ENCODE assay signal across 26 cellular contexts in the genomic region with DNA sequence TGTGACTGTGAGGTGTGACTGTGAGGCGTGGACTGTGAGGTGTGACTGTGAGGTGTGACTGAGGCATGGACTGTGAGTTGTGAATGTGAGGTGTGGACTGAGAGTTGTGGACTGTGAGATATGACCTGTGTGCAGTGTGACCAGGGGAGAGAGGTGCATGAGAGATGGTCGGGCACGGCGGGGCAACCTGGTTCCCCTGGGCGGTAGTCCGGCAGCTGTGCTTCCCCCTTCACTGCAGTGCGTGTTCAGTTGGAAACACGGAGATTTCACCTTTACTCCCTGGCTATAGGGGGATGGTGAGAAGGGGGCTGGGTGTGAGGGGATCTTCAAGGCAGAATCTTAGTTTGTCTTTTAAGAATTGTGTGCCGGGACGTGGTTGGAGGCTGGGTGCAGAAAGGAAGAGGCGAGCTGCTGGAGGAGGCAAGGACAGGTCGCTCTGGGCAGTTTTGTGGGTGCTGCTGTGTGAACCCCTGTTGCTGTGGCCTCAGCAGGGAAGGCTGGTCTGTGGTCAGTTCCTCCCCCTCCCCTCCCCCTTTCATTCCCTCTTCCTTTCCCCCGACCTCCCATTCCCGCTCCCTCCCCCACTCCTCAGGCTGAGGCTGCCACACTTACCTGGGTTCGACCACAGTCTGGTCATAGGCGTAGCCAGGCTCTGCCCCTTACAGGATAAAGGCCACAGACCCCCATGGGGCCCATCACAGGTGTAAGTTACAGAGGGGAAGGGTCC. TPM values are rescaled to one million over a fixed set of nuclear protein-coding genes. Genes with fewer than 3 reads are reported as not detected.
A peak's percentile ranks its signal among the peaks of the same experiment; 100 is the strongest.
DNase-seq lines count a peak whose midpoint lies in the region; ATAC-seq, FAIRE-seq and TF ChIP-seq lines count a peak whose summit lies in the region.
"Had no signal": no experiment of that assay in that cellular context is flagged by ENCODE, and none has a peak within 500 bp of the region (broad histone marks: within the 10 kb centered on the region; RNA-seq: fewer than 3 reads in every experiment).

No MANE protein-coding gene starts in this region.

- TF ChIP-seq CTCF in RWPE1 (conservative IDR thresholded peaks at IDR 0.05; ENCODE audit: low read depth) = no peak
- TF ChIP-seq CTCF in K562 (IDR thresholded peaks at IDR 0.05 in 2 of 3, conservative IDR thresholded peaks at IDR 0.05 in 1 of 3; ENCODE audit: insufficient read depth in 2 of 3, low read depth in 1 of 3, low read length in 3 of 3) = no peak
- no peak for TF ChIP-seq CTCF in HepG2 (CRISPR knock-in tag; IDR thresholded peaks at IDR 0.05)

- H3K9me3 ChIP-seq in K562 (replicated peaks; ENCODE audit: control insufficient read depth, insufficient read depth, low read depth, low read length) (peaks cover 24% of the 10 kb centered on the region), HepG2 (ENCODE audit: low read length) (no peaks in the 10 kb centered on the region)
- H3K9me3 ChIP-seq: HAP-1, SJSA1 had no signal

- TF ChIP-seq RAD21 in K562 (CRISPR knock-in tag; conservative IDR thresholded peaks at IDR 0.05 in 1 of 2, IDR thresholded peaks at IDR 0.05 in 1 of 2) = no peak
- TF ChIP-seq RAD21 in HepG2 (CRISPR knock-in tag; IDR thresholded peaks at IDR 0.05) = no peak

- no peak for ATAC-seq in K562
- ATAC-seq in HepG2 = no peak
- ATAC-seq in sciatic nerve = no peak
- no peak for ATAC-seq in HG02610 (IDR thresholded peaks at IDR 0.05; ENCODE audit: unreplicated experiment)
- ATAC-seq: GM12878, GM23338 had no signal

- H3K36me3 ChIP-seq in K562 (ENCODE audit: control insufficient read depth, insufficient read depth, low read length) = peaks cover 78% of the 10 kb centered on the region
- H3K36me3 ChIP-seq in HepG2 (replicated peaks in 1 of 2; ENCODE audit: control insufficient read depth in 1 of 2, insufficient read depth in 2 of 2, low read length in 2 of 2) = peaks cover 12 to 39% of the 10 kb centered on the region in 2 experiments; a peak in 4 of 5 replicates

- WGBS in K562 (ENCODE audit: insufficient coverage, low coverage, missing lambda C conversion rate) = 98% methylated on average over 13 of the region's 16 CpGs
- WGBS in HepG2 (ENCODE audit: low lambda C conversion rate) = 95% methylated on average over 16 of the region's 16 CpGs

- TF ChIP-seq EP300 in K562 (IDR thresholded peaks at IDR 0.05; ENCODE audit: low read length) (no peak), HepG2 (IDR thresholded peaks at IDR 0.05; ENCODE audit: low read depth in 2 of 2, low read length in 2 of 2) (no peak), HepG2 (CRISPR knock-in tag; IDR thresholded peaks at IDR 0.05; ENCODE audit: borderline replicate concordance) (no peak)

- BruUV-seq in K562 (replicated peaks; lab: Mats Ljungman, UMichigan) (no TSS peak), HepG2 (replicated peaks; lab: Mats Ljungman, UMichigan) (no TSS peak)

- TF ChIP-seq POLR2A in K562 (conservative IDR thresholded peaks at IDR 0.05) = no peak
- TF ChIP-seq POLR2A in HepG2 (IDR thresholded peaks at IDR 0.05; ENCODE audit: insufficient read depth in 1 of 2, low read depth in 2 of 2, low read length in 2 of 2) = no peak

- H4K20me1 ChIP-seq in K562 (replicated peaks; ENCODE audit: control insufficient read depth, insufficient read depth, low read length) = no peaks in the 10 kb centered on the region
- H4K20me1 ChIP-seq in HepG2 (ENCODE audit: insufficient read depth, low read length) = no peaks in the 10 kb centered on the region

- intact Hi-C loops in K562 (cut with micrococcal nuclease) = no loop called here
- intact Hi-C loops in HepG2 (cut with micrococcal nuclease; ENCODE audit: unreplicated experiment) = no loop called here
- intact Hi-C loops in sciatic nerve (cut with DNase I) = no loop called here

- no peak overlapping the region for H3K9ac ChIP-seq in K562 (ENCODE audit: insufficient read depth in 1 of 2, low read depth in 2 of 2, low read length in 2 of 2)
- H3K9ac ChIP-seq in HepG2 (ENCODE audit: insufficient read depth, low read depth, low read length) = no peak overlapping the region

- H3K4me3 ChIP-seq in K562 = no peak overlapping the region
- H3K4me3 ChIP-seq in HepG2 (replicated peaks in 1 of 3; ENCODE audit: insufficient read depth in 1 of 3, low read depth in 2 of 3, low read length in 3 of 3) = no peak overlapping the region
- H3K4me3 ChIP-seq: A549, GM12878, GM23338, HAP-1, PC-9, SJSA1 had no signal

- DNase-seq in RWPE1 (ENCODE audit: low spot score) = no peak
- no peak for DNase-seq in K562 (ENCODE audit: extremely low read depth in 1 of 4, low spot score in 3 of 4)
- no peak for DNase-seq in HepG2 (ENCODE audit: low spot score)
- peak; percentile 41 for DNase-seq in sciatic nerve (ENCODE audit: low spot score)
- DNase-seq in G401 (ENCODE audit: low spot score) = no peak
- no peak for DNase-seq in activated naive CD4-positive, alpha-beta T cell (lab: John Stamatoyannopoulos, UW)
- DNase-seq: C1 segment of cervical spinal cord; CD4-positive, alpha-beta memory T cell; COR-L47; GDM1; HFFc6; NCI-H1048; NCI-H1436; NCI-H187 treated with DMSO at 0.1 percent for 48 hours; NCI-H2171 treated with DMSO at 0.1 percent for 48 hours; NCI-H524; NCI-H774; PC-9; Right ventricle myocardium superior had no signal

- H3K4me1 ChIP-seq in K562 (replicated peaks in 1 of 2; ENCODE audit: control insufficient read depth in 2 of 2, insufficient read depth in 2 of 2, low read length in 2 of 2) = peaks cover 0 to 4% of the 10 kb centered on the region in 2 experiments; a peak in 1 of 5 replicates
- H3K4me1 ChIP-seq in HepG2 (ENCODE audit: insufficient read depth, low read length) = 0 out of 2 replicates have a peak, but pooled peaks cover 4% of the 10 kb centered on the region
- H3K4me1 ChIP-seq: A549, HAP-1, SJSA1 had no signal

- peak overlapping the region; percentile 8 for H3K27ac ChIP-seq in RWPE1
- H3K27ac ChIP-seq in K562 (ENCODE audit: extremely low read depth, low read depth, low read length) = no peak overlapping the region
- H3K27ac ChIP-seq in HepG2 (ENCODE audit: extremely low read length, insufficient read depth, low read length) = no peak overlapping the region
- H3K27ac ChIP-seq: A549, PC-9, SJSA1 had no signal

- no peak overlapping the region for H2AFZ ChIP-seq in K562 (ENCODE audit: low read depth, low read length)
- no peak overlapping the region for H2AFZ ChIP-seq in HepG2 (ENCODE audit: low read length)
- H2AFZ ChIP-seq: GM23338, PC-9 had no signal

- CTCF ChIA-PET in RWPE1 (lab: Yijun Ruan, JAX) (no interaction called here), K562 (lab: Yijun Ruan, JAX; ENCODE audit: low intra/inter-chr PET ratio) (no interaction called here), HepG2 (lab: Yijun Ruan, JAX; ENCODE audit: low intra/inter-chr PET ratio, low total read pairs) (no interaction called here)

- in situ Hi-C loops in K562 (cut with MboI) = no loop called here
- in situ Hi-C loops in HepG2 (cut with HindIII; ENCODE audit: extremely low pct_ligation_motif_present, low pct_unique_long_range_greater_than_20kb) = no loop called here
- in situ Hi-C loops in G401 (cut with HindIII; ENCODE audit: low sequenced_read_pairs) = loop anchor here (25.0 kb wide), 1 partner anchor 261 kb away; no protein-coding TSS in a partner anchor

- H3K27me3 ChIP-seq in K562 (ENCODE audit: control insufficient read depth in 2 of 2, insufficient read depth in 2 of 2, low read length in 2 of 2) (no peaks in the 10 kb centered on the region), HepG2 (ENCODE audit: control insufficient read depth in 1 of 2, insufficient read depth in 2 of 2, low read length in 2 of 2) (no peaks in the 10 kb centered on the region)
- H3K27me3 ChIP-seq: SJSA1 had no signal

- no peaks in the 10 kb centered on the region for H3K9me1 ChIP-seq in K562 (ENCODE audit: control insufficient read depth, insufficient read depth, low read length)

- no peak overlapping the region for H3K4me2 ChIP-seq in K562 (ENCODE audit: insufficient read depth, low read length)
- no peak overlapping the region for H3K4me2 ChIP-seq in HepG2 (ENCODE audit: low read depth, low read length)
- H3K4me2 ChIP-seq: A549, GM23338, PC-9 had no signal

- FAIRE-seq in K562 (lab: Jason Lieb, UNC) (no peak), HepG2 (lab: Jason Lieb, UNC) (no peak)
- FAIRE-seq: A549, GM12878 had no signal

- POLR2A ChIA-PET in RWPE1 (lab: Yijun Ruan, JAX; ENCODE audit: low non-redundant PET) = no interaction called here
- POLR2A ChIA-PET in K562 (lab: Yijun Ruan, JAX) = interaction anchor here (1.6 kb wide), 1 partner anchor 11 kb away, joined by 5 read pairs; no protein-coding TSS in a partner anchor
- POLR2A ChIA-PET in HepG2 (lab: Yijun Ruan, JAX) = no interaction called here

- H3K79me2 ChIP-seq in K562 (ENCODE audit: control insufficient read depth, insufficient read depth, low read length) (peaks cover 5% of the 10 kb centered on the region; the same call in 1 of the 3 replicates), HepG2 (ENCODE audit: insufficient read depth, low read length) (no peaks in the 10 kb centered on the region)

RNA-seq across cellular contexts. Expression of gene CEP72, which starts 39.3 kb away (rescaled TPM):
- 124 and 152 TPM in 2 replicates for total RNA-seq in K562 (2011; cell fraction: chromatin; rRNA removed; ENCODE audit: low replicate concordance)
- total RNA-seq in K562 (2011; cell fraction: nucleolus; rRNA removed) = 76.5 and 81.0 TPM in 2 replicates
- total RNA-seq in K562 (2011; cell fraction: nucleoplasm; rRNA removed) = 63.1 and 68.9 TPM in 2 replicates
- total RNA-seq in K562 (2014; rRNA removed) = 17.6 and 27.4 TPM in 2 replicates
- total RNA-seq in K562 (2014; rRNA removed; fragmentation: Illumina TruSeq; extraction: Trizol) = 9.4 and 11.3 TPM in 2 replicates
- total RNA-seq in K562 (2015; rRNA removed; fragmentation: Illumina TruSeq; extraction: Trizol) = 16.3 and 17.4 TPM in 2 replicates
- 33.3 and 38.1 TPM in 2 replicates for total RNA-seq in K562 (2021)
- 14.0 and 17.8 TPM in 2 replicates for polyA plus RNA-seq in K562 (2011; rRNA removed)
- polyA plus RNA-seq in K562 (2011; cell fraction: cytosol; rRNA removed) = 11.8 and 15.1 TPM in 2 replicates
- polyA plus RNA-seq in K562 (2011; cell fraction: nucleus; rRNA removed) = 32.3 and 49.2 TPM in 2 replicates
- 15.2 and 20.5 TPM in 2 replicates for polyA plus RNA-seq in K562 (2012)
- polyA plus RNA-seq in K562 (2014; fragmentation: Illumina TruSeq; extraction: Trizol) = 14.2 and 15.2 TPM in 2 replicates
- polyA plus RNA-seq in K562 (2014; fragmentation: Nextera tagmentation; extraction: Ambion mirVana) = 1 to 10 TPM in 1 of 2 experiments, under 1 TPM in 1; 0.89 to 1.4 TPM
- 19.9 and 28.6 TPM in 2 replicates for polyA plus RNA-seq in K562 (2014; rRNA removed)
- 23.6 and 27.4 TPM in 2 replicates for polyA minus RNA-seq in K562 (2011; rRNA and poly(A)+ RNA removed)
- polyA minus RNA-seq in K562 (2011; cell fraction: cytosol; rRNA and poly(A)+ RNA removed) = 19.7 and 26.2 TPM in 2 replicates
- 40.4 and 45.3 TPM in 2 replicates for polyA minus RNA-seq in K562 (2011; cell fraction: nucleus; rRNA and poly(A)+ RNA removed)
- total RNA-seq in HepG2 (2016; rRNA removed; fragmentation: Illumina TruSeq; extraction: Trizol) = 8.1 and 9.4 TPM in 2 replicates
- total RNA-seq in HepG2 (2016; cell fraction: cytosol; rRNA removed; fragmentation: Illumina TruSeq; extraction: Trizol; ENCODE audit: low read depth) = 11.3 and 14.4 TPM in 2 replicates
- total RNA-seq in HepG2 (2016; cell fraction: insoluble cytoplasmic fraction; rRNA removed; fragmentation: Illumina TruSeq; extraction: Trizol) = 6.5 and 9.1 TPM in 2 replicates
- 6.6 and 7.9 TPM in 2 replicates for total RNA-seq in HepG2 (2016; cell fraction: membrane; rRNA removed; fragmentation: Illumina TruSeq; extraction: Trizol)
- 11.4 and 12.2 TPM in 2 replicates for total RNA-seq in HepG2 (2016; cell fraction: nucleus; rRNA removed; fragmentation: Illumina TruSeq; extraction: Trizol)
- 3.4 and 4.4 TPM in 2 replicates for polyA plus RNA-seq in HepG2 (2011; rRNA removed)
- polyA plus RNA-seq in HepG2 (2011; cell fraction: cytosol; rRNA removed) = 1.9 and 3.9 TPM in 2 replicates
- polyA plus RNA-seq in HepG2 (2011; cell fraction: nucleus; rRNA removed) = 8.5 and 11.6 TPM in 2 replicates
- polyA plus RNA-seq in HepG2 (2012) = 1.8 and 3.2 TPM in 2 replicates
- 0.64 and 0.84 TPM in 2 replicates for polyA plus RNA-seq in HepG2 (2016; cell fraction: cytosol; fragmentation: Illumina TruSeq; extraction: Trizol; ENCODE audit: low read depth)
- 6.3 and 7.6 TPM in 2 replicates for polyA plus RNA-seq in HepG2 (2016; cell fraction: insoluble cytoplasmic fraction; fragmentation: Illumina TruSeq; extraction: Trizol; ENCODE audit: low read depth)
- 1.9 and 2.0 TPM in 2 replicates for polyA plus RNA-seq in HepG2 (2016; cell fraction: membrane; fragmentation: Illumina TruSeq; extraction: Trizol; ENCODE audit: low read depth)
- 17.4 and 20.5 TPM in 2 replicates for polyA plus RNA-seq in HepG2 (2016; cell fraction: nucleus; fragmentation: Illumina TruSeq; extraction: Trizol; ENCODE audit: insufficient read depth, low read depth)
- polyA minus RNA-seq in HepG2 (2011; rRNA and poly(A)+ RNA removed; ENCODE audit: low replicate concordance) = 15.4 and 136 TPM in 2 replicates
- 3.4 and 4.0 TPM in 2 replicates for polyA minus RNA-seq in HepG2 (2011; cell fraction: cytosol; rRNA and poly(A)+ RNA removed)
- 13.1 and 17.0 TPM in 2 replicates for polyA minus RNA-seq in HepG2 (2011; cell fraction: nucleus; rRNA and poly(A)+ RNA removed)
- 7.5 TPM for total RNA-seq in sciatic nerve
- total RNA-seq in G401 (2014; rRNA removed; shearing (Covaris generic)) = 13.9 and 14.5 TPM in 2 replicates

RNA-seq across cellular contexts. Expression of gene TPPP, which starts 41.7 kb away (rescaled TPM):
- 0.11 and 0.28 TPM in 2 replicates for total RNA-seq in K562 (2011; cell fraction: chromatin; rRNA removed; ENCODE audit: low replicate concordance)
- total RNA-seq in K562 (2011; cell fraction: nucleolus; rRNA removed) = 0.13 and 0.17 TPM in 2 replicates
- total RNA-seq in K562 (2011; cell fraction: nucleoplasm; rRNA removed) = 0.15 TPM in 1 of 2 replicates, not detected in the other
- total RNA-seq in K562 (2014; rRNA removed) = not detected in 2 replicates
- not detected in 2 replicates for total RNA-seq in K562 (2014; rRNA removed; fragmentation: Illumina TruSeq; extraction: Trizol)
- total RNA-seq in K562 (2015; rRNA removed; fragmentation: Illumina TruSeq; extraction: Trizol) = not detected in 2 replicates
- total RNA-seq in K562 (2021) = 0.07 TPM in 2 replicates
- 0.01 and 0.03 TPM in 2 replicates for polyA plus RNA-seq in K562 (2011; rRNA removed)
- 0.04 and 0.06 TPM in 2 replicates for polyA plus RNA-seq in K562 (2011; cell fraction: cytosol; rRNA removed)
- polyA plus RNA-seq in K562 (2011; cell fraction: nucleus; rRNA removed) = 0.06 and 0.11 TPM in 2 replicates
- polyA plus RNA-seq in K562 (2012) = 0.21 and 0.25 TPM in 2 replicates
- polyA plus RNA-seq in K562 (2014; fragmentation: Illumina TruSeq; extraction: Trizol) = 0.01 TPM in 1 of 2 replicates, not detected in the other
- not detected for polyA plus RNA-seq in K562 (2014; fragmentation: Nextera tagmentation; extraction: Ambion mirVana)
- not detected in 2 replicates for polyA plus RNA-seq in K562 (2014; rRNA removed)
- 0.11 and 0.12 TPM in 2 replicates for polyA minus RNA-seq in K562 (2011; rRNA and poly(A)+ RNA removed)
- polyA minus RNA-seq in K562 (2011; cell fraction: cytosol; rRNA and poly(A)+ RNA removed) = not detected in 2 replicates
- polyA minus RNA-seq in K562 (2011; cell fraction: nucleus; rRNA and poly(A)+ RNA removed) = not detected in 2 replicates
- 0.04 TPM in 1 of 2 replicates, not detected in the other for total RNA-seq in HepG2 (2016; rRNA removed; fragmentation: Illumina TruSeq; extraction: Trizol)
- not detected in 2 replicates for total RNA-seq in HepG2 (2016; cell fraction: cytosol; rRNA removed; fragmentation: Illumina TruSeq; extraction: Trizol; ENCODE audit: low read depth)
- total RNA-seq in HepG2 (2016; cell fraction: insoluble cytoplasmic fraction; rRNA removed; fragmentation: Illumina TruSeq; extraction: Trizol) = 0.04 TPM in 1 of 2 replicates, not detected in the other
- 0.03 TPM in 1 of 2 replicates, not detected in the other for total RNA-seq in HepG2 (2016; cell fraction: membrane; rRNA removed; fragmentation: Illumina TruSeq; extraction: Trizol)
- not detected in 2 replicates for total RNA-seq in HepG2 (2016; cell fraction: nucleus; rRNA removed; fragmentation: Illumina TruSeq; extraction: Trizol)
- polyA plus RNA-seq in HepG2 (2011; rRNA removed) = 0.05 and 0.07 TPM in 2 replicates
- 0.04 and 0.07 TPM in 2 replicates for polyA plus RNA-seq in HepG2 (2011; cell fraction: cytosol; rRNA removed)
- polyA plus RNA-seq in HepG2 (2011; cell fraction: nucleus; rRNA removed) = 0.07 and 0.16 TPM in 2 replicates
- 0.17 and 0.20 TPM in 2 replicates for polyA plus RNA-seq in HepG2 (2012)
- not detected in 2 replicates for polyA plus RNA-seq in HepG2 (2016; cell fraction: cytosol; fragmentation: Illumina TruSeq; extraction: Trizol; ENCODE audit: low read depth)
- polyA plus RNA-seq in HepG2 (2016; cell fraction: insoluble cytoplasmic fraction; fragmentation: Illumina TruSeq; extraction: Trizol; ENCODE audit: low read depth) = 0.05 TPM in 1 of 2 replicates, not detected in the other
- polyA plus RNA-seq in HepG2 (2016; cell fraction: membrane; fragmentation: Illumina TruSeq; extraction: Trizol; ENCODE audit: low read depth) = not detected in 2 replicates
- polyA plus RNA-seq in HepG2 (2016; cell fraction: nucleus; fragmentation: Illumina TruSeq; extraction: Trizol; ENCODE audit: insufficient read depth, low read depth) = not detected in 2 replicates
- 0.24 and 0.28 TPM in 2 replicates for polyA minus RNA-seq in HepG2 (2011; rRNA and poly(A)+ RNA removed; ENCODE audit: low replicate concordance)
- polyA minus RNA-seq in HepG2 (2011; cell fraction: cytosol; rRNA and poly(A)+ RNA removed) = 0.10 and 0.18 TPM in 2 replicates
- polyA minus RNA-seq in HepG2 (2011; cell fraction: nucleus; rRNA and poly(A)+ RNA removed) = 0.12 TPM in 1 of 2 replicates, not detected in the other
- 3.4 TPM for total RNA-seq in sciatic nerve
- total RNA-seq in G401 (2014; rRNA removed; shearing (Covaris generic)) = 0.62 and 1.2 TPM in 2 replicates
- total RNA-seq: SJSA1 had no signal
- polyA plus RNA-seq: IgD-negative memory B cell had no signal
